ENCODE assay signal across 10 cellular contexts in genomic region chr1:51344602-51345299, GRCh38.
A peak's percentile ranks its signal among the peaks of the same experiment; 100 is the strongest.
DNase-seq lines count a peak whose midpoint lies in the region; ATAC-seq lines count a peak whose summit lies in the region.
"Had no signal": no experiment of that assay in that cellular context is flagged by ENCODE, and none has a peak within 500 bp of the region (broad histone marks: within the 10 kb centered on the region; RNA-seq: fewer than 3 reads in every experiment).

No MANE protein-coding gene starts in this region.

- DNase-seq in activated CD8-positive, alpha-beta memory T cell treated with anti-CD3 and anti-CD28 coated beads, Interleukin-2, amount 50 U/mL, for 48 hours = peak; percentile 53
- no peak for DNase-seq in OCI-M1 (lab: John Stamatoyannopoulos, UW)
- no peak for DNase-seq in NCI-H1048 (lab: John Stamatoyannopoulos, UW)
- DNase-seq: amygdala, naive B cell, T-helper 1 cell had no signal

- H3K27me3 ChIP-seq in HUES6 (ENCODE audit: control insufficient read depth, insufficient read depth, low read length) (peaks cover 32% of the 10 kb centered on the region), iPS-15b (ENCODE audit: control insufficient read depth, insufficient read depth, low read length) (peaks cover 17% of the 10 kb centered on the region)

- peak; percentile 26 for ATAC-seq in stimulated activated memory B cell treated with anti-CD40 and anti-IgM and Interleukin-4, amounts not matched to agents 10 μg/mL and 1 μg/mL and 100 μg/mL, for 72 hours
- no peak for ATAC-seq in GM18858 (IDR thresholded peaks at IDR 0.05; ENCODE audit: unreplicated experiment)

- H3K4me1 ChIP-seq in HUES6 (ENCODE audit: control insufficient read depth, insufficient read depth, low read length) = peaks cover 8% of the 10 kb centered on the region
- no peaks in the 10 kb centered on the region for H3K4me1 ChIP-seq in iPS-15b (ENCODE audit: control insufficient read depth, insufficient read depth, low read length)

- no peaks in the 10 kb centered on the region for H3K9me3 Mint-ChIP-seq in stimulated activated memory B cell treated with anti-CD40 and anti-IgM and Interleukin-4, amounts not matched to agents 10 μg/mL and 1 μg/mL and 100 μg/mL, for 72 hours
- H3K9me3 Mint-ChIP-seq: naive B cell had no signal

- H3K9ac ChIP-seq in HUES6 (ENCODE audit: low read length) (peak overlapping the region; percentile 54), iPS-15b (ENCODE audit: low read depth, low read length) (peak overlapping the region; percentile 54)

- H3K27ac Mint-ChIP-seq in stimulated activated memory B cell treated with anti-CD40 and anti-IgM and Interleukin-4, amounts not matched to agents 10 μg/mL and 1 μg/mL and 100 μg/mL, for 72 hours = no peak overlapping the region

- no peak overlapping the region for H3K27ac ChIP-seq in HUES6 (ENCODE audit: low read depth, low read length)

- H3K27me3 Mint-ChIP-seq in stimulated activated memory B cell treated with anti-CD40 and anti-IgM and Interleukin-4, amounts not matched to agents 10 μg/mL and 1 μg/mL and 100 μg/mL, for 72 hours = peaks cover 45% of the 10 kb centered on the region

- no peak overlapping the region for H3K4me3 Mint-ChIP-seq in stimulated activated memory B cell treated with anti-CD40 and anti-IgM and Interleukin-4, amounts not matched to agents 10 μg/mL and 1 μg/mL and 100 μg/mL, for 72 hours

- H3K4me1 Mint-ChIP-seq in stimulated activated memory B cell treated with anti-CD40 and anti-IgM and Interleukin-4, amounts not matched to agents 10 μg/mL and 1 μg/mL and 100 μg/mL, for 72 hours = peaks cover 14% of the 10 kb centered on the region

- H3K4me3 ChIP-seq in HUES6 (ENCODE audit: low read depth, low read length) (peak overlapping the region; percentile 65), iPS-15b (ENCODE audit: low read depth, low read length) (peak overlapping the region; percentile 63)

- H3K36me3 ChIP-seq in HUES6 (ENCODE audit: control insufficient read depth, insufficient read depth, low read length) (no peaks in the 10 kb centered on the region), iPS-15b (ENCODE audit: control insufficient read depth, insufficient read depth, low read length) (no peaks in the 10 kb centered on the region)

- no peaks in the 10 kb centered on the region for H3K9me3 ChIP-seq in HUES6 (ENCODE audit: control insufficient read depth, insufficient read depth, low read depth, low read length)
- no peaks in the 10 kb centered on the region for H3K9me3 ChIP-seq in iPS-15b (ENCODE audit: control insufficient read depth, insufficient read depth, low read length)

- no peaks in the 10 kb centered on the region for H3K36me3 Mint-ChIP-seq in stimulated activated memory B cell treated with anti-CD40 and anti-IgM and Interleukin-4, amounts not matched to agents 10 μg/mL and 1 μg/mL and 100 μg/mL, for 72 hours
- H3K36me3 Mint-ChIP-seq: naive B cell had no signal
